14 cellular contexts compared by ENCODE assay signal in the genomic region with DNA sequence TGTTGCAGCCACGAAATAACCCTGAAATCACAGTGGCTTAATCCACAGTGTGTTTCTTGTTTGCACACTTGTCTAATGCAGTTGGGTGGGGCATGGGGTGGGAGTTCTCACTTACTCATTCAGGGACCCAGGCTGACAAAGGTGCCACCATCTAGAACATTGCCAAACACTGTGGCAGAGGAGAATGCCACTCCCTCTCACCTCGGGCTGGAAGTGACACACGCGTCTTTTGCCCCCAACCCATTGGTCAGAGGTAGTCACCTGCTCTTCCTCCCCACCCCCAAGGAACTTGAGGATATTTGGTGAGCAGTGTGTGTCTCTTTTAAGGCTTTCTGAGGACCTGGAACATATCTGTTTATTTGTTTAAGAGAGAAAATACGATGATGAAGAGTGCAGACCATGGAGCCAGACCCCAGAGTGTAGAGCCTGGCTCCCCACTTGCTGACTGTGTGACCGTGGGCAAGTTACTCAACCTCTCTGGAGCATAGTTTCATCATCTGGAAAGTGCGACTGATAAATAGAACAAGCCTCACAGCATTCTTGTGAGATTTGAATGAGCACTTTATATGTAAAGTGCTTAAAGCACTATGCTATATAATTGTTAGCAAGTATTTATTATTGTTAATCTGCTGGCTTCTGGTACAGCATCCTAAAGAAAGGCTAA. TPM values are rescaled to one million over a fixed set of nuclear protein-coding genes. Genes with fewer than 3 reads are reported as not detected.
DNase-seq lines count a peak whose midpoint lies in the region; ATAC-seq and TF ChIP-seq lines count a peak whose summit lies in the region.
"Had no signal": no experiment of that assay in that cellular context is flagged by ENCODE, and none has a peak within 500 bp of the region (broad histone marks: within the 10 kb centered on the region; RNA-seq: fewer than 3 reads in every experiment).

No MANE protein-coding gene starts in this region.

- H3K36me3 ChIP-seq in CD4-positive, alpha-beta memory T cell (ENCODE audit: insufficient read depth, low read length) = peaks cover 17% of the 10 kb centered on the region
- no peaks in the 10 kb centered on the region for H3K36me3 ChIP-seq in neutrophil
- no peaks in the 10 kb centered on the region for H3K36me3 ChIP-seq in Karpas-422 (ENCODE audit: insufficient read depth, low read length)

- H3K79me2 ChIP-seq in Karpas-422 (ENCODE audit: low read length) = peaks cover 42% of the 10 kb centered on the region

- no peak for TF ChIP-seq CTCF in neutrophil (IDR thresholded peaks at IDR 0.05)

- H3K4me1 ChIP-seq in CD4-positive, alpha-beta memory T cell (ENCODE audit: insufficient read depth, low read length) = peaks cover 95% of the 10 kb centered on the region
- H3K4me1 ChIP-seq in neutrophil (ENCODE audit: control insufficient read depth in 1 of 2, insufficient read depth in 1 of 2, low read depth in 1 of 2, low read length in 1 of 2) (peaks cover 40 to 45% of the 10 kb centered on the region in 2 experiments), Karpas-422 (ENCODE audit: low read length) (peaks cover 9% of the 10 kb centered on the region)

- H3K4me3 ChIP-seq in CD4-positive, alpha-beta memory T cell (ENCODE audit: low read length in 2 of 2) = no peak overlapping the region
- H3K4me3 ChIP-seq in neutrophil (ENCODE audit: low read depth in 1 of 2, low read length in 1 of 2) = no peak overlapping the region
- no peak overlapping the region for H3K4me3 ChIP-seq in Karpas-422 (ENCODE audit: low read length)
- H3K4me3 ChIP-seq: body of pancreas had no signal

- no peaks in the 10 kb centered on the region for H3K9me3 Mint-ChIP-seq in CD4-positive, alpha-beta memory T cell
- H3K9me3 Mint-ChIP-seq in T-helper 1 cell treated with Interleukin-12 subunit alpha and Interleukin-12 subunit beta and Interleukin-4 antibody, amounts not matched to agents 30 μg/mL and 1 μg/mL, for 36 hours = no peaks in the 10 kb centered on the region

- H3K9me2 ChIP-seq in Karpas-422 (replicated peaks; ENCODE audit: insufficient read depth, low read length) = no peaks in the 10 kb centered on the region

- CTCF ChIA-PET in CD4-positive, alpha-beta memory T cell (lab: Charles Lee; ENCODE audit: partially characterized antibody) = interaction anchor here (1.6 to 12.4 kb wide), 5 partner anchors 10 to 146 kb away, joined by 5 to 139 read pairs (median 15); no protein-coding TSS in a partner anchor

- H3K27me3 Mint-ChIP-seq in CD4-positive, alpha-beta memory T cell = no peaks in the 10 kb centered on the region
- no peaks in the 10 kb centered on the region for H3K27me3 Mint-ChIP-seq in T-helper 1 cell treated with Interleukin-12 subunit alpha and Interleukin-12 subunit beta and Interleukin-4 antibody, amounts not matched to agents 30 μg/mL and 1 μg/mL, for 36 hours (ENCODE audit: low read depth)

- H3K4me3 Mint-ChIP-seq in CD4-positive, alpha-beta memory T cell = peak overlapping the region in 7 of 8 donors; percentile 29 to 83 (median 64)
- no peak overlapping the region for H3K4me3 Mint-ChIP-seq in T-helper 1 cell treated with Interleukin-12 subunit alpha and Interleukin-12 subunit beta and Interleukin-4 antibody, amounts not matched to agents 30 μg/mL and 1 μg/mL, for 36 hours

- H3K36me3 Mint-ChIP-seq in CD4-positive, alpha-beta memory T cell = peaks cover 17 to 53% of the 10 kb centered on the region in 2 donors
- H3K36me3 Mint-ChIP-seq in T-helper 1 cell treated with Interleukin-12 subunit alpha and Interleukin-12 subunit beta and Interleukin-4 antibody, amounts not matched to agents 30 μg/mL and 1 μg/mL, for 36 hours (ENCODE audit: low read depth) = peaks cover 31% of the 10 kb centered on the region

- POLR2A ChIA-PET in CD4-positive, alpha-beta memory T cell (lab: Charles Lee; ENCODE audit: partially characterized antibody) = interaction anchor here (0.9 to 7.8 kb wide), 6 partner anchors 10 to 25 kb away, joined by 3 to 159 read pairs (median 8); partner anchors contain the start of gene GPR183

- H3K9ac ChIP-seq in Karpas-422 (ENCODE audit: low read length) = no peak overlapping the region

- H2AFZ ChIP-seq in Karpas-422 (ENCODE audit: low read length) = no peak overlapping the region

- peaks cover 60 to 97% (median 81%) of the 10 kb centered on the region in 4 donors for H3K4me1 Mint-ChIP-seq in CD4-positive, alpha-beta memory T cell
- H3K4me1 Mint-ChIP-seq in T-helper 1 cell treated with Interleukin-12 subunit alpha and Interleukin-12 subunit beta and Interleukin-4 antibody, amounts not matched to agents 30 μg/mL and 1 μg/mL, for 36 hours (ENCODE audit: low read depth) = peaks cover 46% of the 10 kb centered on the region

- peak in 4 of 5 donors; percentile 51 to 78 (median 56) for DNase-seq in CD4-positive, alpha-beta memory T cell
- peak; percentile 33 for DNase-seq in activated naive CD4-positive, alpha-beta T cell treated with anti-CD3 and anti-CD28 coated beads, Interleukin-2, amount 50 U/mL, for 16 hours
- DNase-seq in SK-N-DZ (ENCODE audit: low spot score) = no peak
- DNase-seq in NCI-H345 (lab: John Stamatoyannopoulos, UW) = no peak
- DNase-seq in Karpas-422 = no peak
- DNase-seq: body of pancreas, GDM1, HCEC 1CT, substantia nigra had no signal

- H3K27me3 ChIP-seq in CD4-positive, alpha-beta memory T cell (ENCODE audit: insufficient read depth, low read length) = no peaks in the 10 kb centered on the region
- H3K27me3 ChIP-seq in neutrophil (no peaks in the 10 kb centered on the region), Karpas-422 (ENCODE audit: low read length) (no peaks in the 10 kb centered on the region)
- H3K27me3 ChIP-seq: body of pancreas had no signal

- H3K4me2 ChIP-seq in Karpas-422 (ENCODE audit: low read depth, low read length, poor library complexity, severe bottlenecking) = no peak overlapping the region

- no peak for ATAC-seq in GM18867 (IDR thresholded peaks at IDR 0.05; ENCODE audit: unreplicated experiment)
- ATAC-seq: body of pancreas had no signal

- peak overlapping the region; percentile 20 for H3K27ac ChIP-seq in CD4-positive, alpha-beta memory T cell (ENCODE audit: low read depth, low read length)
- H3K27ac ChIP-seq in neutrophil = peak overlapping the region; percentile 50
- no peak overlapping the region for H3K27ac ChIP-seq in Karpas-422 (ENCODE audit: low read length)
- H3K27ac ChIP-seq: body of pancreas had no signal

- peaks cover 16% of the 10 kb centered on the region; the same call in 1 of the 2 replicates for H4K20me1 ChIP-seq in Karpas-422 (ENCODE audit: insufficient read depth, low read depth, low read length)

- no peaks in the 10 kb centered on the region for H3K9me3 ChIP-seq in CD4-positive, alpha-beta memory T cell (ENCODE audit: control insufficient read depth in 1 of 2, low read length in 2 of 2)
- H3K9me3 ChIP-seq in neutrophil (no peaks in the 10 kb centered on the region), Karpas-422 (ENCODE audit: low read length) (no peaks in the 10 kb centered on the region)
- H3K9me3 ChIP-seq: body of pancreas had no signal

- H3K27ac Mint-ChIP-seq in CD4-positive, alpha-beta memory T cell = peak overlapping the region; percentile 88 to 95 (median 93)
- peak overlapping the region; percentile 32 for H3K27ac Mint-ChIP-seq in T-helper 1 cell treated with Interleukin-12 subunit alpha and Interleukin-12 subunit beta and Interleukin-4 antibody, amounts not matched to agents 30 μg/mL and 1 μg/mL, for 36 hours

- intact Hi-C loops in CD4-positive, alpha-beta memory T cell (cut with micrococcal nuclease) = loop anchor here (2.0 to 10.0 kb wide), 2 partner anchors 17 to 315 kb away; partner anchors contain the start of genes CLYBL and GPR183

RNA-seq across cellular contexts. Expression of gene GPR183, which starts 17.4 kb away (rescaled TPM):
- total RNA-seq in CD4-positive, alpha-beta memory T cell = 100 to 1,000 TPM; 203 to 204 TPM
- polyA plus RNA-seq in CD4-positive, alpha-beta memory T cell = 100 to 1,000 TPM; 563 to 954 TPM
- polyA plus RNA-seq in SK-N-DZ (2014; cell fraction: cytosol; rRNA removed) = not detected in 2 replicates
- not detected in 2 replicates for polyA plus RNA-seq in SK-N-DZ (2014; cell fraction: nucleus; rRNA removed)
- 0.11 TPM in 1 of 2 replicates, not detected in the other for total RNA-seq in Karpas-422 (2014; rRNA removed; shearing (Covaris generic); ENCODE audit: low replicate concordance)

RNA-seq across cellular contexts. Expression of gene GPR18, which starts 31.6 kb away (rescaled TPM):
- total RNA-seq in CD4-positive, alpha-beta memory T cell = 10 to 100 TPM; 21.5 to 22.8 TPM
- polyA plus RNA-seq in CD4-positive, alpha-beta memory T cell = 10 to 100 TPM; 23.1 to 29.5 TPM
- not detected in 2 replicates for polyA plus RNA-seq in SK-N-DZ (2014; cell fraction: cytosol; rRNA removed)
- not detected in 2 replicates for polyA plus RNA-seq in SK-N-DZ (2014; cell fraction: nucleus; rRNA removed)
- total RNA-seq in Karpas-422 (2014; rRNA removed; shearing (Covaris generic); ENCODE audit: low replicate concordance) = 45.4 and 126 TPM in 2 replicates
- total RNA-seq: body of pancreas, glomerular endothelial cell, kidney epithelial cell had no signal

Comparison
In these comparisons a context has a peak if more than half of its experiments do, and no peak if none do; other contexts are left out.
1. DNase-seq: peak in CD4-positive, alpha-beta memory T cell (4 of 5) and activated naive CD4-positive, alpha-beta T cell treated with anti-CD3 and anti-CD28 coated beads, Interleukin-2, amount 50 U/mL, for 16 hours (single experiment); none in SK-N-DZ (single experiment), NCI-H345 (single experiment) and Karpas-422 (single experiment).
2. RNA of gene GPR183, which starts 17.4 kb away (total RNA-seq): 203 to 204 TPM in CD4-positive, alpha-beta memory T cell; 0.11 TPM in Karpas-422; every median in the first group is over 100 times any median in the second.